In the genomic region with DNA sequence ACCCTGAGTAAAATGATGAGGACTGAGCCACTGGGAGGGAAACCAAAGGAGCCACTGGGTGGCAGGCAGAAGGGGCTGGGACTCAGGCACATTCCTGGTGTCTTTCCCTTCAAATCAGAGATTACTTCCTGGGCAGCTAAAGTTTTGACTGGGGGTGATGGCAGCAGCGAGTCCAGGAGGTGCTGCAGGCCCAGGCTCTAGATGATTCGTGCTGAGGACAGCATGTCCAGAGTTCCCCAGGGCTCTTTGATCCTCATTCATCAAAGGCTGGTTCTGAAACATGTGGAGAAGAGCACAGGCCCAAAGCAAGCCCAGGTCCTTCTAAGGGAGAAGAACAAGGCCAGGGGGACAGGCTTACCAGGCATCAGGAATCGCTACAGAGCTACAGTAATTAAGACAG, we compare ENCODE assay signal across 27 cellular contexts.
DNase-seq lines count a peak whose midpoint lies in the region; ATAC-seq and TF ChIP-seq lines count a peak whose summit lies in the region.
"Had no signal": no experiment of that assay in that cellular context is flagged by ENCODE, and none has a peak within 500 bp of the region (broad histone marks: within the 10 kb centered on the region; RNA-seq: fewer than 3 reads in every experiment).

No MANE protein-coding gene starts in this region.

- BruUV-seq in IMR-90 (replicated peaks; lab: Mats Ljungman, UMichigan), result no TSS peak

- no peak overlapping the region for H2BK20ac ChIP-seq in IMR-90 (ENCODE audit: low read depth, low read length)

- CTCF ChIA-PET in SK-N-SH (lab: Yijun Ruan, JAX), result interaction anchor here (1.3 to 1.6 kb wide), 2 partner anchors 11 to 52 kb away, joined by 3 to 6 read pairs; no protein-coding TSS in a partner anchor
- CTCF ChIA-PET in IMR-90 (lab: Yijun Ruan, JAX), result no interaction called here
- CTCF ChIA-PET in activated B cell treated with CpG ODN at 0.5 μM for 24 hours (lab: Charles Lee), result no interaction called here

- no peak overlapping the region for H2BK15ac ChIP-seq in IMR-90 (ENCODE audit: low read depth, low read length)

- in situ Hi-C loops in IMR-90 (cut with MboI; ENCODE audit: low sequenced_read_pairs), result no loop called here

- intact Hi-C loops in IMR-90 (cut with micrococcal nuclease) (no loop called here), activated B cell treated with CpG ODN at 0.5 μM for 24 hours (cut with micrococcal nuclease) (no loop called here)
- intact Hi-C loops in activated T-helper 2 cell treated with anti-CD3 and anti-CD28 coated beads, Interferon-gamma antibody, Interleukin-2, Interleukin-4, amounts not matched to agents 10 μg/mL and 5 μg/mL and 100 μg/mL, durations not matched to agents 14 hours and 24 hours and 36 hours (cut with micrococcal nuclease), result loop anchor here (10.0 kb wide), 1 partner anchor 50 kb away; no protein-coding TSS in a partner anchor

- H3K4me3 ChIP-seq in SK-N-SH (ENCODE audit: low read depth in 2 of 2, low read length in 1 of 2), result no peak overlapping the region
- no peak overlapping the region for H3K4me3 ChIP-seq in IMR-90 (ENCODE audit: insufficient read depth, low read depth, low read length)
- H3K4me3 ChIP-seq: coronary artery, gastrocnemius medialis, hepatocyte, left lung, ovary had no signal

- H3K56ac ChIP-seq in IMR-90 (ENCODE audit: extremely low read depth, insufficient read depth, low read length), result no peak overlapping the region

- H3K9ac ChIP-seq in SK-N-SH (no peak overlapping the region), IMR-90 (ENCODE audit: low read depth, low read length) (no peak overlapping the region)

- H3K36me3 Mint-ChIP-seq in activated B cell treated with CpG ODN at 0.5 μM for 24 hours (ENCODE audit: low read depth), result peaks cover 89% of the 10 kb centered on the region
- peaks cover 84% of the 10 kb centered on the region for H3K36me3 Mint-ChIP-seq in stimulated activated memory B cell treated with anti-CD40 and anti-IgM and Interleukin-4, amounts not matched to agents 10 μg/mL and 1 μg/mL and 100 μg/mL, for 72 hours
- H3K36me3 Mint-ChIP-seq in activated T-cell treated with anti-CD3 and anti-CD28 coated beads, Interleukin-2, amount 50 U/mL, for 4 hours (ENCODE audit: insufficient read depth), result no peaks in the 10 kb centered on the region
- no peaks in the 10 kb centered on the region for H3K36me3 Mint-ChIP-seq in activated T-helper 2 cell treated with anti-CD3 and anti-CD28 coated beads, Interferon-gamma antibody, Interleukin-2, Interleukin-4, amounts not matched to agents 10 μg/mL and 5 μg/mL and 100 μg/mL, durations not matched to agents 14 hours and 24 hours and 36 hours (ENCODE audit: low read depth)
- H3K36me3 Mint-ChIP-seq: immature natural killer cell had no signal

- dilution Hi-C loops in IMR-90 (cut with HindIII; ENCODE audit: low sequenced_read_pairs, unreplicated experiment), result no loop called here

- H3K79me1 ChIP-seq in IMR-90 (ENCODE audit: low read depth in 1 of 2, low read length in 2 of 2), result no peaks in the 10 kb centered on the region

- H3K4me1 ChIP-seq in SK-N-SH (ENCODE audit: control insufficient read depth in 1 of 2, insufficient read depth in 2 of 2, low read depth in 1 of 2, low read length in 1 of 2) (peaks cover 0 to 9% of the 10 kb centered on the region in 2 experiments; a peak in 1 of 4 replicates), IMR-90 (ENCODE audit: control insufficient read depth, insufficient read depth, low read length) (no peaks in the 10 kb centered on the region)
- H3K4me1 ChIP-seq: gastrocnemius medialis, left lung had no signal

- no peak overlapping the region for H4K8ac ChIP-seq in IMR-90 (ENCODE audit: low read depth in 2 of 2, low read length in 2 of 2)

- H4K5ac ChIP-seq in IMR-90 (ENCODE audit: low read depth, low read length), result no peak overlapping the region

- no peak overlapping the region for H2AK9ac ChIP-seq in IMR-90 (replicated peaks; ENCODE audit: low read depth, low read length, poor library complexity)

- peaks cover 87% of the 10 kb centered on the region for H3K4me1 Mint-ChIP-seq in activated B cell treated with CpG ODN at 0.5 μM for 24 hours
- H3K4me1 Mint-ChIP-seq in stimulated activated memory B cell treated with anti-CD40 and anti-IgM and Interleukin-4, amounts not matched to agents 10 μg/mL and 1 μg/mL and 100 μg/mL, for 72 hours, result peaks cover 87% of the 10 kb centered on the region
- H3K4me1 Mint-ChIP-seq in activated T-cell treated with anti-CD3 and anti-CD28 coated beads, Interleukin-2, amount 50 U/mL, for 4 hours (ENCODE audit: low read depth), result peaks cover 19% of the 10 kb centered on the region
- H3K4me1 Mint-ChIP-seq in activated T-helper 2 cell treated with anti-CD3 and anti-CD28 coated beads, Interferon-gamma antibody, Interleukin-2, Interleukin-4, amounts not matched to agents 10 μg/mL and 5 μg/mL and 100 μg/mL, durations not matched to agents 14 hours and 24 hours and 36 hours (ENCODE audit: low read depth), result peaks cover 37% of the 10 kb centered on the region
- H3K4me1 Mint-ChIP-seq: immature natural killer cell, nephron had no signal

- DNase-seq in SK-N-SH, result no peak
- DNase-seq in IMR-90, result no peak
- no peak for DNase-seq in activated B cell treated with CpG ODN at 0.5 μM for 24 hours
- no peak for DNase-seq in activated CD4-positive, alpha-beta T cell treated with anti-CD3 and anti-CD28 coated beads, Interleukin-2, amount 50 U/mL, for 1 hour
- no peak for DNase-seq in activated T-cell treated with anti-CD3 and anti-CD28 coated beads, Interleukin-2, amount 50 U/mL, for 4 hours
- no peak for DNase-seq in activated T-helper 2 cell treated with anti-CD3 and anti-CD28 coated beads, Interferon-gamma antibody, Interleukin-2, Interleukin-4, amounts not matched to agents 10 μg/mL and 5 μg/mL and 100 μg/mL, durations not matched to agents 14 hours and 24 hours and 36 hours (ENCODE audit: low spot score)
- DNase-seq: activated CD4-positive, alpha-beta memory T cell treated with anti-CD3 and anti-CD28 coated beads, Interleukin-2, amount 10 ng/mL, durations not matched to agents 7 days and 5 days; COR-L47; DND-41; gastrocnemius medialis; immature natural killer cell; left lung; midbrain; NCI-H2029 treated with DMSO at 0.1 percent for 48 hours; NCI-H345; NCI-H82; ovary; retina; Right ventricle myocardium superior; stimulated activated CD4-positive, alpha-beta T cell treated with anti-CD3 and anti-CD28 coated beads, Interleukin-2, amount 100 ng/mL, for 48 hours; T1000 had no signal

- H3K9me3 ChIP-seq in SK-N-SH (no peaks in the 10 kb centered on the region), IMR-90 (ENCODE audit: control insufficient read depth, insufficient read depth, low read length) (no peaks in the 10 kb centered on the region)
- H3K9me3 ChIP-seq: gastrocnemius medialis, left lung, ovary had no signal

- WGBS in SK-N-SH (ENCODE audit: low lambda C conversion rate), result 56% methylated on average over 3 of the region's 3 CpGs
- 52% methylated on average over 3 of the region's 3 CpGs; no CpG with 5 or more reads in 1 of the 2 experiments for WGBS in IMR-90 (ENCODE audit: extremely low coverage in 2 of 2, insufficient read length in 1 of 2), 2 experiments

- POLR2A ChIA-PET in SK-N-SH (lab: Yijun Ruan, JAX) (no interaction called here), IMR-90 (lab: Charles Lee; ENCODE audit: unreplicated experiment) (no interaction called here), activated B cell treated with CpG ODN at 0.5 μM for 24 hours (lab: Charles Lee) (no interaction called here)

- H4K91ac ChIP-seq in IMR-90 (ENCODE audit: insufficient read depth, low read depth, low read length), result no peak overlapping the region

- H3K9me2 ChIP-seq in SK-N-SH, result no peaks in the 10 kb centered on the region

- H3K36me3 ChIP-seq in SK-N-SH (replicated peaks in 1 of 2; ENCODE audit: control insufficient read depth in 1 of 2, insufficient read depth in 2 of 2, low read length in 1 of 2) (no peaks in the 10 kb centered on the region), IMR-90 (ENCODE audit: control insufficient read depth, insufficient read depth, low read length) (no peaks in the 10 kb centered on the region)
- H3K36me3 ChIP-seq: gastrocnemius medialis, left lung, ovary had no signal

- no peaks in the 10 kb centered on the region for H3K9me3 Mint-ChIP-seq in activated B cell treated with CpG ODN at 0.5 μM for 24 hours
- H3K9me3 Mint-ChIP-seq in stimulated activated memory B cell treated with anti-CD40 and anti-IgM and Interleukin-4, amounts not matched to agents 10 μg/mL and 1 μg/mL and 100 μg/mL, for 72 hours, result no peaks in the 10 kb centered on the region
- H3K9me3 Mint-ChIP-seq in activated T-cell treated with anti-CD3 and anti-CD28 coated beads, Interleukin-2, amount 50 U/mL, for 4 hours, result no peaks in the 10 kb centered on the region
- no peaks in the 10 kb centered on the region for H3K9me3 Mint-ChIP-seq in activated T-helper 2 cell treated with anti-CD3 and anti-CD28 coated beads, Interferon-gamma antibody, Interleukin-2, Interleukin-4, amounts not matched to agents 10 μg/mL and 5 μg/mL and 100 μg/mL, durations not matched to agents 14 hours and 24 hours and 36 hours
- H3K9me3 Mint-ChIP-seq: activated CD4-positive, alpha-beta memory T cell treated with anti-CD3 and anti-CD28 coated beads, Interleukin-2, amount 10 ng/mL, durations not matched to agents 7 days and 5 days; immature natural killer cell; nephron; stimulated activated effector memory CD8-positive, alpha-beta T cell treated with anti-CD3 and anti-CD28 coated beads, Interleukin-12 subunit alpha, Interleukin-12 subunit beta, amount 100 ng/mL, for 72 hours had no signal

- no peak for TF ChIP-seq RAD21 in SK-N-SH (IDR thresholded peaks at IDR 0.05; ENCODE audit: low read length)
- TF ChIP-seq RAD21 in IMR-90 (IDR thresholded peaks at IDR 0.05; ENCODE audit: low read length), result no peak

- H2AFZ ChIP-seq in SK-N-SH (ENCODE audit: low read depth) (no peak overlapping the region), IMR-90 (replicated peaks; ENCODE audit: low read length, poor library complexity) (peak overlapping the region; percentile 23)
- H2AFZ ChIP-seq: hepatocyte had no signal

- H3K4me2 ChIP-seq in SK-N-SH, result no peak overlapping the region
- H3K4me2 ChIP-seq in IMR-90 (ENCODE audit: low read depth, low read length), result no peak overlapping the region
- H3K4me2 ChIP-seq: hepatocyte had no signal

- no peak for TF ChIP-seq POLR2A in IMR-90 (IDR thresholded peaks at IDR 0.05; ENCODE audit: low read depth, low read length)

- no peak overlapping the region for H3K18ac ChIP-seq in IMR-90 (ENCODE audit: low read depth, low read length)

- no peak overlapping the region for H3K4ac ChIP-seq in IMR-90 (ENCODE audit: low read depth, low read length)

- TF ChIP-seq CTCF in SK-N-SH (IDR thresholded peaks at IDR 0.05) (no peak), IMR-90 (conservative IDR thresholded peaks at IDR 0.05; ENCODE audit: low read depth, low read length) (no peak), activated B cell treated with CpG ODN at 0.5 μM for 24 hours (IDR thresholded peaks at IDR 0.05) (no peak)

- H3K23ac ChIP-seq in IMR-90 (ENCODE audit: low read depth, low read length), result no peak overlapping the region

- H3K27me3 ChIP-seq in SK-N-SH (ENCODE audit: insufficient read depth) (no peaks in the 10 kb centered on the region), IMR-90 (ENCODE audit: control insufficient read depth, insufficient read depth, low read length) (peaks cover 12% of the 10 kb centered on the region)
- H3K27me3 ChIP-seq: gastrocnemius medialis, hepatocyte, left lung, ovary had no signal

- H3K14ac ChIP-seq in IMR-90 (replicated peaks; ENCODE audit: low read depth, low read length), result no peak overlapping the region

- no peak overlapping the region for H3K4me3 Mint-ChIP-seq in activated B cell treated with CpG ODN at 0.5 μM for 24 hours
- no peak overlapping the region for H3K4me3 Mint-ChIP-seq in stimulated activated memory B cell treated with anti-CD40 and anti-IgM and Interleukin-4, amounts not matched to agents 10 μg/mL and 1 μg/mL and 100 μg/mL, for 72 hours
- no peak overlapping the region for H3K4me3 Mint-ChIP-seq in activated T-cell treated with anti-CD3 and anti-CD28 coated beads, Interleukin-2, amount 50 U/mL, for 4 hours
- H3K4me3 Mint-ChIP-seq in activated T-helper 2 cell treated with anti-CD3 and anti-CD28 coated beads, Interferon-gamma antibody, Interleukin-2, Interleukin-4, amounts not matched to agents 10 μg/mL and 5 μg/mL and 100 μg/mL, durations not matched to agents 14 hours and 24 hours and 36 hours (ENCODE audit: low read depth), result no peak overlapping the region
- H3K4me3 Mint-ChIP-seq: activated CD4-positive, alpha-beta memory T cell treated with anti-CD3 and anti-CD28 coated beads, Interleukin-2, amount 10 ng/mL, durations not matched to agents 7 days and 5 days; immature natural killer cell; nephron; stimulated activated effector memory CD8-positive, alpha-beta T cell treated with anti-CD3 and anti-CD28 coated beads, Interleukin-12 subunit alpha, Interleukin-12 subunit beta, amount 100 ng/mL, for 72 hours had no signal

- no peaks in the 10 kb centered on the region for H3K27me3 Mint-ChIP-seq in activated B cell treated with CpG ODN at 0.5 μM for 24 hours
- no peaks in the 10 kb centered on the region for H3K27me3 Mint-ChIP-seq in stimulated activated memory B cell treated with anti-CD40 and anti-IgM and Interleukin-4, amounts not matched to agents 10 μg/mL and 1 μg/mL and 100 μg/mL, for 72 hours
- H3K27me3 Mint-ChIP-seq in activated T-cell treated with anti-CD3 and anti-CD28 coated beads, Interleukin-2, amount 50 U/mL, for 4 hours (ENCODE audit: low read depth), result peaks cover 14% of the 10 kb centered on the region
- H3K27me3 Mint-ChIP-seq in activated T-helper 2 cell treated with anti-CD3 and anti-CD28 coated beads, Interferon-gamma antibody, Interleukin-2, Interleukin-4, amounts not matched to agents 10 μg/mL and 5 μg/mL and 100 μg/mL, durations not matched to agents 14 hours and 24 hours and 36 hours (ENCODE audit: low read depth), result no peaks in the 10 kb centered on the region

- H2AK5ac ChIP-seq in IMR-90 (ENCODE audit: low read depth, low read length), result no peak overlapping the region

- H3K27ac ChIP-seq in SK-N-SH (ENCODE audit: low read depth in 2 of 2, low read length in 1 of 2) (no peak overlapping the region), IMR-90 (ENCODE audit: insufficient read depth, low read length) (no peak overlapping the region)
- H3K27ac ChIP-seq: coronary artery, gastrocnemius medialis, hepatocyte, left lung, ovary had no signal

- no peaks in the 10 kb centered on the region for H3K9me1 ChIP-seq in IMR-90 (ENCODE audit: insufficient read depth, low read length)

- H2BK5ac ChIP-seq in IMR-90 (ENCODE audit: low read depth, low read length, poor library complexity, severe bottlenecking), result no peak overlapping the region

- H3K27ac Mint-ChIP-seq in activated B cell treated with CpG ODN at 0.5 μM for 24 hours, result peak overlapping the region; percentile 67
- H3K27ac Mint-ChIP-seq in stimulated activated memory B cell treated with anti-CD40 and anti-IgM and Interleukin-4, amounts not matched to agents 10 μg/mL and 1 μg/mL and 100 μg/mL, for 72 hours, result peak overlapping the region; percentile 79
- no peak overlapping the region for H3K27ac Mint-ChIP-seq in activated T-helper 2 cell treated with anti-CD3 and anti-CD28 coated beads, Interferon-gamma antibody, Interleukin-2, Interleukin-4, amounts not matched to agents 10 μg/mL and 5 μg/mL and 100 μg/mL, durations not matched to agents 14 hours and 24 hours and 36 hours
- H3K27ac Mint-ChIP-seq: activated CD4-positive, alpha-beta memory T cell treated with anti-CD3 and anti-CD28 coated beads, Interleukin-2, amount 10 ng/mL, durations not matched to agents 7 days and 5 days; immature natural killer cell; nephron; stimulated activated effector memory CD8-positive, alpha-beta T cell treated with anti-CD3 and anti-CD28 coated beads, Interleukin-12 subunit alpha, Interleukin-12 subunit beta, amount 100 ng/mL, for 72 hours had no signal

- H3K79me2 ChIP-seq in SK-N-SH (ENCODE audit: insufficient read depth), result no peaks in the 10 kb centered on the region
- H3K79me2 ChIP-seq: hepatocyte had no signal

- H4K20me1 ChIP-seq in SK-N-SH (ENCODE audit: insufficient read depth), result no peaks in the 10 kb centered on the region
- H4K20me1 ChIP-seq in IMR-90 (ENCODE audit: insufficient read depth, low read length), result no peaks in the 10 kb centered on the region; the same call in 1 of the 2 replicates

- H2BK120ac ChIP-seq in IMR-90 (ENCODE audit: low read depth, low read length), result no peak overlapping the region

- peaks cover 4% of the 10 kb centered on the region for H3F3A ChIP-seq in SK-N-SH (replicated peaks; ENCODE audit: insufficient read depth)

- no peak for TF ChIP-seq EP300 in SK-N-SH (IDR thresholded peaks at IDR 0.05; ENCODE audit: borderline replicate concordance in 1 of 2, low read depth in 1 of 2, low read length in 1 of 2)

- ATAC-seq in SK-N-SH treated with all-trans-retinoic acid at 6 μM for 48 hours, result peak; percentile 19; the same call in 1 of the 3 replicates
- ATAC-seq in IMR-90 (ENCODE audit: low read depth), result no peak
- ATAC-seq in activated B cell treated with CpG ODN at 0.5 μM for 24 hours (ENCODE audit: low read depth), result no peak
- no peak for ATAC-seq in stimulated activated memory B cell treated with anti-CD40 and anti-IgM and Interleukin-4, amounts not matched to agents 10 μg/mL and 1 μg/mL and 100 μg/mL, for 72 hours
- no peak for ATAC-seq in activated T-cell treated with anti-CD3 and anti-CD28 coated beads, Interleukin-2, amount 50 U/mL, for 4 hours
- ATAC-seq: gastrocnemius medialis; left lung; stimulated activated effector memory CD8-positive, alpha-beta T cell treated with anti-CD3 and anti-CD28 coated beads, Interleukin-12 subunit alpha, Interleukin-12 subunit beta, amount 100 ng/mL, for 72 hours had no signal
